22 cellular contexts compared by ENCODE assay signal in the genomic region with DNA sequence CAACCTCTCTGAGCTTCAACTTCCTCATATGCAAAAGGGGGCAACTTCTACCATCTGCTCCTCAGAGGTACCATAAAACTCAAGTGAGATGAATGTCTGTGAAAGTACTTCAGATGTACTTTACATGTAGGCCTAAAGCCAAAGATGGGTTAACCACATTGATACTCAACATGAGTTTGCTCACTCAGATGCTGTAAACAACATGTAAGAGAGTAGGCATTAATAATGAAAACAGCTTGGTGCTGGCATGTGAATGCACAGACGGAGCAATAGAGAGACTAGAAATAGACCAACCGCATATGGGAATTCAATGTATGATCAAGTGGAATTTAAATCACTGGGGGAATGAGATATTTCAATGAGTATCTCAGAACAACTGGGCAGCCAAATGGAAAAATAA.
"Had no signal": no experiment of that assay in that cellular context is flagged by ENCODE, and none has a peak within 500 bp of the region (broad histone marks: within the 10 kb centered on the region; RNA-seq: fewer than 3 reads in every experiment).

No MANE protein-coding gene starts in this region.

- DNase-seq: activated CD4-positive, alpha-beta T cell treated with anti-CD3 and anti-CD28 coated beads for 48 hours; activated CD4-positive, alpha-beta T cell treated with anti-CD3 and anti-CD28 coated beads, Interleukin-2, amount 50 U/mL, for 4 hours; activated CD4-positive, CD25-positive, alpha-beta regulatory T cell treated with anti-CD3 and anti-CD28 coated beads, Interleukin-2, amount 50 U/mL, for 72 hours; activated CD8-positive, alpha-beta memory T cell treated with anti-CD3 and anti-CD28 coated beads, Interleukin-2, amount 50 U/mL, for 48 hours; activated CD8-positive, alpha-beta T cell treated with anti-CD3 and anti-CD28 coated beads, Interleukin-2, amount 10 ng/mL, durations not matched to agents 7 days and 5 days; activated naive CD4-positive, alpha-beta T cell treated with anti-CD3 and anti-CD28 coated beads, Interleukin-2, amount 50 U/mL, for 16 hours; activated naive CD8-positive, alpha-beta T cell treated with anti-CD3 and anti-CD28 coated beads, Interleukin-2, amount 10 ng/mL, durations not matched to agents 7 days and 5 days; activated T-cell treated with anti-CD3 and anti-CD28 coated beads, Interleukin-2, amount 50 U/mL, for 1 hour; adrenal gland; aorta; caudate nucleus; KG1; NCI-H1048; NCI-H1694 treated with DMSO at 0.1 percent for 48 hours; NCI-H345; NCI-H510A treated with DMSO at 0.1 percent for 48 hours; NCI-H748 treated with DMSO at 0.1 percent for 48 hours; SIG-M5; T-helper 17 cell; T-helper 9 cell had no signal

- H3K4me1 ChIP-seq: adrenal gland, breast epithelium had no signal

- H3K27me3 ChIP-seq: adrenal gland, breast epithelium had no signal

- H3K4me3 ChIP-seq: adrenal gland, breast epithelium had no signal

- H3K27ac ChIP-seq: adrenal gland, breast epithelium had no signal

- H3K36me3 ChIP-seq: adrenal gland, breast epithelium had no signal

- ATAC-seq: activated CD8-positive, alpha-beta T cell treated with anti-CD3 and anti-CD28 coated beads, Interleukin-2, amount 10 ng/mL, durations not matched to agents 7 days and 5 days; T-helper 17 cell; WTC11 had no signal
